Comparison of ENCODE assay signal across 8 cellular contexts in the genomic region with DNA sequence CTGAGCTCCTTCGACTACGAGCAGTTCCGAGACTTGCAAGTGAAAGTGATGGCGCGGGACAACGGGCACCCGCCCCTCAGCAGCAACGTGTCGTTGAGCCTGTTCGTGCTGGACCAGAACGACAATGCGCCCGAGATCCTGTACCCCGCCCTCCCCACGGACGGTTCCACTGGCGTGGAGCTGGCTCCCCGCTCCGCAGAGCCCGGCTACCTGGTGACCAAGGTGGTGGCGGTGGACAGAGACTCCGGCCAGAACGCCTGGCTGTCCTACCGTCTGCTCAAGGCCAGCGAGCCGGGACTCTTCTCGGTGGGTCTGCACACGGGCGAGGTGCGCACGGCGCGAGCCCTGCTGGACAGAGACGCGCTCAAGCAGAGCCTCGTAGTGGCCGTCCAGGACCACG. TPM values are rescaled to one million over a fixed set of nuclear protein-coding genes. Genes with fewer than 3 reads are reported as not detected.
A peak's percentile ranks its signal among the peaks of the same experiment; 100 is the strongest.
DNase-seq lines count a peak whose midpoint lies in the region; ATAC-seq, FAIRE-seq and TF ChIP-seq lines count a peak whose summit lies in the region.
"Not testable (repeated sequence)": the region's sequence is repeated elsewhere in the genome, so short reads cannot be mapped to it uniquely, and the experiment has no call there.
"Had no signal": no experiment of that assay in that cellular context is flagged by ENCODE, and none has a peak within 500 bp of the region (broad histone marks: within the 10 kb centered on the region; RNA-seq: fewer than 3 reads in every experiment).

No MANE protein-coding gene starts in this region.

- H3K4me3 ChIP-seq in ACC112 (ENCODE audit: low read depth, low read length) (0 out of 2 replicates have a peak overlapping the region, but pooled peaks have one; percentile 70), left ventricle myocardium inferior (peak overlapping the region; percentile 58)
- H3K4me3 ChIP-seq in astrocyte (ENCODE audit: insufficient read depth, low read depth, low read length) = not testable (repeated sequence)

- not testable (repeated sequence) for H3K36me3 Mint-ChIP-seq in IgD-negative memory B cell; activated CD8-positive, alpha-beta memory T cell treated with anti-CD3 and anti-CD28 coated beads, Interleukin-2, amount 10 ng/mL, durations not matched to agents 7 days and 5 days
- peaks cover 44% of the 10 kb centered on the region for H3K36me3 Mint-ChIP-seq in astrocyte (ENCODE audit: low read depth, unreplicated experiment)
- peaks cover 27% of the 10 kb centered on the region for H3K36me3 Mint-ChIP-seq in natural killer cell treated with Interleukin-12 subunit alpha and Interleukin-12 subunit beta and Interleukin-15 and Interleukin-18, amount 100 ng/mL, for 72 hours
- peaks cover 20% of the 10 kb centered on the region for H3K36me3 Mint-ChIP-seq in stimulated activated memory B cell treated with anti-CD40 and anti-IgM and Interleukin-4, amounts not matched to agents 10 μg/mL and 1 μg/mL and 100 μg/mL, for 72 hours

- H3K9ac ChIP-seq in astrocyte (ENCODE audit: low read length) = not testable (repeated sequence)

- not testable (repeated sequence) for H3K36me3 ChIP-seq in ACC112 (ENCODE audit: insufficient read depth, low read length); astrocyte (ENCODE audit: insufficient read depth, low read length)
- peaks cover 40% of the 10 kb centered on the region for H3K36me3 ChIP-seq in left ventricle myocardium inferior

- H3K9me3 Mint-ChIP-seq in IgD-negative memory B cell = peaks cover 7 to 19% (median 16%) of the 10 kb centered on the region in 3 donors
- peaks cover 18% of the 10 kb centered on the region for H3K9me3 Mint-ChIP-seq in activated CD8-positive, alpha-beta memory T cell treated with anti-CD3 and anti-CD28 coated beads, Interleukin-2, amount 10 ng/mL, durations not matched to agents 7 days and 5 days (ENCODE audit: low read depth)
- peaks cover 27% of the 10 kb centered on the region for H3K9me3 Mint-ChIP-seq in astrocyte (ENCODE audit: unreplicated experiment)
- not testable (repeated sequence) for H3K9me3 Mint-ChIP-seq in natural killer cell treated with Interleukin-12 subunit alpha and Interleukin-12 subunit beta and Interleukin-15 and Interleukin-18, amount 100 ng/mL, for 72 hours; stimulated activated memory B cell treated with anti-CD40 and anti-IgM and Interleukin-4, amounts not matched to agents 10 μg/mL and 1 μg/mL and 100 μg/mL, for 72 hours

- H3K4me1 ChIP-seq in ACC112 (ENCODE audit: control insufficient read depth, insufficient read depth, low read length, unreplicated experiment); astrocyte (ENCODE audit: insufficient read depth, low read length): not testable (repeated sequence)
- peaks cover 22% of the 10 kb centered on the region for H3K4me1 ChIP-seq in left ventricle myocardium inferior

- CTCF ChIA-PET in activated CD8-positive, alpha-beta memory T cell treated with anti-CD3 and anti-CD28 coated beads, Interleukin-2, amount 10 ng/mL, durations not matched to agents 7 days and 5 days (lab: Charles Lee) = not testable (repeated sequence)

- not testable (repeated sequence) for H2AFZ ChIP-seq in ACC112 (ENCODE audit: low read length, unreplicated experiment); astrocyte (ENCODE audit: low read depth, low read length)

- not testable (repeated sequence) for TF ChIP-seq CTCF in astrocyte (IDR thresholded peaks at IDR 0.05; ENCODE audit: insufficient read depth, low read depth, low read length); left ventricle myocardium inferior (IDR thresholded peaks at IDR 0.05; ENCODE audit: borderline replicate concordance)

- H3K9me3 ChIP-seq in astrocyte (ENCODE audit: insufficient read depth, low read depth, low read length) (peaks cover 30% of the 10 kb centered on the region), left ventricle myocardium inferior (replicated peaks) (peaks cover 99% of the 10 kb centered on the region)

- intact Hi-C loops in left ventricle myocardium inferior (cut with micrococcal nuclease) = loop anchor here (10.0 kb wide), 1 partner anchor 92 kb away; no protein-coding TSS in a partner anchor

- H3K4me3 Mint-ChIP-seq in IgD-negative memory B cell = peak overlapping the region in 3 of 4 donors; percentile 57 to 97 (median 91)
- H3K4me3 Mint-ChIP-seq in activated CD8-positive, alpha-beta memory T cell treated with anti-CD3 and anti-CD28 coated beads, Interleukin-2, amount 10 ng/mL, durations not matched to agents 7 days and 5 days; astrocyte (ENCODE audit: unreplicated experiment): not testable (repeated sequence)
- H3K4me3 Mint-ChIP-seq in natural killer cell treated with Interleukin-12 subunit alpha and Interleukin-12 subunit beta and Interleukin-15 and Interleukin-18, amount 100 ng/mL, for 72 hours = peak overlapping the region; percentile 90
- H3K4me3 Mint-ChIP-seq in stimulated activated memory B cell treated with anti-CD40 and anti-IgM and Interleukin-4, amounts not matched to agents 10 μg/mL and 1 μg/mL and 100 μg/mL, for 72 hours = peak overlapping the region; percentile 77

- H3K79me2 ChIP-seq in ACC112 (ENCODE audit: control insufficient read depth, insufficient read depth, low read length, unreplicated experiment); astrocyte (ENCODE audit: insufficient read depth, low read length): not testable (repeated sequence)

- FAIRE-seq in astrocyte (lab: Jason Lieb, UNC) = not testable (repeated sequence)

- H3K27ac ChIP-seq in ACC112 (ENCODE audit: low read depth, low read length); astrocyte (ENCODE audit: low read depth, low read length); left ventricle myocardium inferior (replicated peaks): not testable (repeated sequence)

- H4K20me1 ChIP-seq in astrocyte (ENCODE audit: insufficient read depth, low read length) = not testable (repeated sequence)

- peak overlapping the region in 2 of 3 donors; percentile 53 to 94 for H3K27ac Mint-ChIP-seq in IgD-negative memory B cell
- peak overlapping the region; percentile 5 for H3K27ac Mint-ChIP-seq in activated CD8-positive, alpha-beta memory T cell treated with anti-CD3 and anti-CD28 coated beads, Interleukin-2, amount 10 ng/mL, durations not matched to agents 7 days and 5 days
- not testable (repeated sequence) for H3K27ac Mint-ChIP-seq in astrocyte (ENCODE audit: unreplicated experiment); natural killer cell treated with Interleukin-12 subunit alpha and Interleukin-12 subunit beta and Interleukin-15 and Interleukin-18, amount 100 ng/mL, for 72 hours
- H3K27ac Mint-ChIP-seq in stimulated activated memory B cell treated with anti-CD40 and anti-IgM and Interleukin-4, amounts not matched to agents 10 μg/mL and 1 μg/mL and 100 μg/mL, for 72 hours = peak overlapping the region; percentile 31

- not testable (repeated sequence) for ATAC-seq in activated CD8-positive, alpha-beta memory T cell treated with anti-CD3 and anti-CD28 coated beads, Interleukin-2, amount 10 ng/mL, durations not matched to agents 7 days and 5 days; natural killer cell treated with Interleukin-12 subunit alpha and Interleukin-12 subunit beta and Interleukin-15 and Interleukin-18, amount 100 ng/mL, for 72 hours; stimulated activated memory B cell treated with anti-CD40 and anti-IgM and Interleukin-4, amounts not matched to agents 10 μg/mL and 1 μg/mL and 100 μg/mL, for 72 hours

- H3K4me1 Mint-ChIP-seq in IgD-negative memory B cell; activated CD8-positive, alpha-beta memory T cell treated with anti-CD3 and anti-CD28 coated beads, Interleukin-2, amount 10 ng/mL, durations not matched to agents 7 days and 5 days; astrocyte (ENCODE audit: low read depth, unreplicated experiment): not testable (repeated sequence)
- H3K4me1 Mint-ChIP-seq in natural killer cell treated with Interleukin-12 subunit alpha and Interleukin-12 subunit beta and Interleukin-15 and Interleukin-18, amount 100 ng/mL, for 72 hours (ENCODE audit: low read depth in 2 of 2) = peaks cover 7 to 14% of the 10 kb centered on the region in 2 donors
- H3K4me1 Mint-ChIP-seq in stimulated activated memory B cell treated with anti-CD40 and anti-IgM and Interleukin-4, amounts not matched to agents 10 μg/mL and 1 μg/mL and 100 μg/mL, for 72 hours = peaks cover 19% of the 10 kb centered on the region

- H3K27me3 ChIP-seq in ACC112 (ENCODE audit: insufficient read depth, low read length) = peaks cover 10% of the 10 kb centered on the region; the same call in 1 of the 2 replicates
- not testable (repeated sequence) for H3K27me3 ChIP-seq in astrocyte (ENCODE audit: insufficient read depth, low read length); left ventricle myocardium inferior (ENCODE audit: low read depth)

- not testable (repeated sequence) for DNase-seq in activated CD8-positive, alpha-beta memory T cell treated with anti-CD3 and anti-CD28 coated beads, Interleukin-2, amount 10 ng/mL, durations not matched to agents 7 days and 5 days; astrocyte (ENCODE audit: low read depth); left ventricle myocardium inferior; natural killer cell treated with Interleukin-12 subunit alpha and Interleukin-12 subunit beta and Interleukin-15 and Interleukin-18, amount 100 ng/mL, for 72 hours (ENCODE audit: low spot score)

- H3K4me2 ChIP-seq in astrocyte (ENCODE audit: low read length) = peak overlapping the region; percentile 6

- peaks cover 14% of the 10 kb centered on the region for H3K27me3 Mint-ChIP-seq in IgD-negative memory B cell
- peaks cover 46% of the 10 kb centered on the region for H3K27me3 Mint-ChIP-seq in activated CD8-positive, alpha-beta memory T cell treated with anti-CD3 and anti-CD28 coated beads, Interleukin-2, amount 10 ng/mL, durations not matched to agents 7 days and 5 days
- not testable (repeated sequence) for H3K27me3 Mint-ChIP-seq in astrocyte (ENCODE audit: low read depth, unreplicated experiment)
- H3K27me3 Mint-ChIP-seq in natural killer cell treated with Interleukin-12 subunit alpha and Interleukin-12 subunit beta and Interleukin-15 and Interleukin-18, amount 100 ng/mL, for 72 hours = peaks cover 37 to 43% of the 10 kb centered on the region in 2 donors
- peaks cover 42% of the 10 kb centered on the region for H3K27me3 Mint-ChIP-seq in stimulated activated memory B cell treated with anti-CD40 and anti-IgM and Interleukin-4, amounts not matched to agents 10 μg/mL and 1 μg/mL and 100 μg/mL, for 72 hours

RNA-seq across cellular contexts. Expression of gene PCDHGA12, which starts 2.0 kb away (rescaled TPM):
- polyA plus RNA-seq in IgD-negative memory B cell = 0.59 TPM
- total RNA-seq in activated CD8-positive, alpha-beta memory T cell treated with anti-CD3 and anti-CD28 coated beads, Interleukin-2, amount 10 ng/mL, durations not matched to agents 7 days and 5 days = under 1 TPM in 1 of 2 experiments, not detected in 1; 0.07 TPM
- total RNA-seq in astrocyte (1.2 and 1.6 TPM in 2 replicates), left ventricle myocardium inferior (4.8 TPM)
- total RNA-seq in natural killer cell treated with Interleukin-12 subunit alpha and Interleukin-12 subunit beta and Interleukin-15 and Interleukin-18, amount 100 ng/mL, for 72 hours = 1 to 10 TPM in 1 of 2 donors, under 1 TPM in 1; 0.69 to 1.4 TPM
- total RNA-seq: CD4-positive, alpha-beta T cell had no signal

RNA-seq across cellular contexts. Expression of gene PCDHGA11, which starts 11.5 kb away (rescaled TPM):
- 0.15 TPM for polyA plus RNA-seq in IgD-negative memory B cell
- total RNA-seq in activated CD8-positive, alpha-beta memory T cell treated with anti-CD3 and anti-CD28 coated beads, Interleukin-2, amount 10 ng/mL, durations not matched to agents 7 days and 5 days = not detected
- total RNA-seq in astrocyte (5.3 and 5.8 TPM in 2 replicates), left ventricle myocardium inferior (3.8 TPM)
- under 1 TPM; 0.33 to 0.55 TPM for total RNA-seq in natural killer cell treated with Interleukin-12 subunit alpha and Interleukin-12 subunit beta and Interleukin-15 and Interleukin-18, amount 100 ng/mL, for 72 hours
- total RNA-seq: CD4-positive, alpha-beta T cell had no signal

RNA-seq across cellular contexts. Expression of gene PCDHGB7, which starts 14.8 kb away (rescaled TPM):
- 0.21 TPM for polyA plus RNA-seq in IgD-negative memory B cell
- total RNA-seq in activated CD8-positive, alpha-beta memory T cell treated with anti-CD3 and anti-CD28 coated beads, Interleukin-2, amount 10 ng/mL, durations not matched to agents 7 days and 5 days = not detected
- total RNA-seq in astrocyte (22.4 and 26.1 TPM in 2 replicates), left ventricle myocardium inferior (7.9 TPM)
- total RNA-seq in natural killer cell treated with Interleukin-12 subunit alpha and Interleukin-12 subunit beta and Interleukin-15 and Interleukin-18, amount 100 ng/mL, for 72 hours = under 1 TPM; 0.33 to 0.95 TPM
- total RNA-seq: CD4-positive, alpha-beta T cell had no signal

RNA-seq across cellular contexts. Expression of gene PCDHGA10, which starts 19.5 kb away (rescaled TPM):
- polyA plus RNA-seq in IgD-negative memory B cell = 0.15 TPM
- total RNA-seq in activated CD8-positive, alpha-beta memory T cell treated with anti-CD3 and anti-CD28 coated beads, Interleukin-2, amount 10 ng/mL, durations not matched to agents 7 days and 5 days = not detected
- 34.0 and 41.6 TPM in 2 replicates for total RNA-seq in astrocyte
- 5.0 TPM for total RNA-seq in left ventricle myocardium inferior
- 1 to 10 TPM in 1 of 2 donors, under 1 TPM in 1; 0.67 to 1.2 TPM for total RNA-seq in natural killer cell treated with Interleukin-12 subunit alpha and Interleukin-12 subunit beta and Interleukin-15 and Interleukin-18, amount 100 ng/mL, for 72 hours

RNA-seq across cellular contexts. Expression of gene PCDHGB6, which starts 24.5 kb away (rescaled TPM):
- 0.39 TPM for polyA plus RNA-seq in IgD-negative memory B cell
- not detected for total RNA-seq in activated CD8-positive, alpha-beta memory T cell treated with anti-CD3 and anti-CD28 coated beads, Interleukin-2, amount 10 ng/mL, durations not matched to agents 7 days and 5 days
- total RNA-seq in astrocyte = 18.4 and 19.9 TPM in 2 replicates
- 5.0 TPM for total RNA-seq in left ventricle myocardium inferior
- 1 to 10 TPM in 1 of 2 donors, under 1 TPM in 1; 0.89 to 1.1 TPM for total RNA-seq in natural killer cell treated with Interleukin-12 subunit alpha and Interleukin-12 subunit beta and Interleukin-15 and Interleukin-18, amount 100 ng/mL, for 72 hours
